ENCODE assay signal across 1 cellular context in genomic region chr12:112937741-112938719, GRCh38.
TF ChIP-seq lines count a peak whose summit lies in the region.

TSS of gene OAS3 (plus strand) at chr12:112938474. CDS start at chr12:112938531, 57 bp downstream.

TF ChIP-seq in HepG2, 621 proteins besides CTCF, POLR2A, EP300 and RAD21 (continued from another document and continues in another):
- TF ChIP-seq ZNF296 (CRISPR knock-in tag; conservative IDR thresholded peaks at IDR 0.05): no peak
- TF ChIP-seq ZNF576 (CRISPR knock-in tag; IDR thresholded peaks at IDR 0.05): 0 out of 2 replicates have a peak, but pooled peaks have one; percentile 66
- TF ChIP-seq CHCHD3 (CRISPR knock-in tag; IDR thresholded peaks at IDR 0.05): no peak
- no peak for TF ChIP-seq ZNF577 (CRISPR knock-in tag; IDR thresholded peaks at IDR 0.05; ENCODE audit: borderline replicate concordance, low read depth)
- TF ChIP-seq ZNF713 (CRISPR knock-in tag; IDR thresholded peaks at IDR 0.05): no peak
- TF ChIP-seq ZNF678 (CRISPR knock-in tag; IDR thresholded peaks at IDR 0.05): no peak
- TF ChIP-seq PATZ1 (CRISPR knock-in tag; IDR thresholded peaks at IDR 0.05): peak; percentile 72
- TF ChIP-seq CHD4 (IDR thresholded peaks at IDR 0.05; ENCODE audit: borderline replicate concordance, low read length): no peak
- TF ChIP-seq YEATS4 (CRISPR knock-in tag; IDR thresholded peaks at IDR 0.05; ENCODE audit: borderline replicate concordance): peak; percentile 73; the same call in 1 of the 2 replicates
- no peak for TF ChIP-seq ATF4 (CRISPR knock-in tag; IDR thresholded peaks at IDR 0.05)
- peak; percentile 43; the same call in 1 of the 2 replicates for TF ChIP-seq NFKB2 (CRISPR knock-in tag; IDR thresholded peaks at IDR 0.05; ENCODE audit: borderline replicate concordance)
- TF ChIP-seq ZFY (CRISPR knock-in tag; IDR thresholded peaks at IDR 0.05): peak; percentile 77
- peak; percentile 63 for TF ChIP-seq ARID5B (CRISPR knock-in tag; IDR thresholded peaks at IDR 0.05)
- no peak for TF ChIP-seq ZBTB1 (CRISPR knock-in tag; IDR thresholded peaks at IDR 0.05; ENCODE audit: borderline replicate concordance)
- no peak for TF ChIP-seq ZNF549 (CRISPR knock-in tag; IDR thresholded peaks at IDR 0.05)
- peak; percentile 56; the same call in 1 of the 2 replicates for TF ChIP-seq MEIS2 (CRISPR knock-in tag; IDR thresholded peaks at IDR 0.05)
- peak; percentile 27; the same call in 1 of the 2 replicates for TF ChIP-seq MEIS1 (CRISPR knock-in tag; IDR thresholded peaks at IDR 0.05; ENCODE audit: borderline replicate concordance)
- TF ChIP-seq TFAP4 (IDR thresholded peaks at IDR 0.05; ENCODE audit: borderline replicate concordance, low read depth): peak; percentile 68; the same call in 1 of the 2 replicates
- peak; percentile 74; the same call in 1 of the 2 replicates for TF ChIP-seq E2F2 (CRISPR knock-in tag; IDR thresholded peaks at IDR 0.05; ENCODE audit: borderline replicate concordance)
- TF ChIP-seq ZNF496 (CRISPR knock-in tag; IDR thresholded peaks at IDR 0.05; ENCODE audit: insufficient replicate concordance): no peak
- TF ChIP-seq PRMT3 (CRISPR knock-in tag; IDR thresholded peaks at IDR 0.05; ENCODE audit: borderline replicate concordance, low read depth): no peak
- TF ChIP-seq ZNF747 (CRISPR knock-in tag; IDR thresholded peaks at IDR 0.05; ENCODE audit: borderline replicate concordance): peak; percentile 33; the same call in 1 of the 2 replicates
- peak; percentile 18; the same call in 1 of the 2 replicates for TF ChIP-seq BRF2 (CRISPR knock-in tag; IDR thresholded peaks at IDR 0.05)
- no peak for TF ChIP-seq ZBTB34 (CRISPR knock-in tag; IDR thresholded peaks at IDR 0.05)
- TF ChIP-seq ISX (CRISPR knock-in tag; conservative IDR thresholded peaks at IDR 0.05): 0 out of 2 replicates have a peak, but pooled peaks have one; percentile 33
- TF ChIP-seq FOXM1 (CRISPR knock-in tag; IDR thresholded peaks at IDR 0.05): no peak
- peak; percentile 56; the same call in 1 of the 2 replicates for TF ChIP-seq ZBTB37 (CRISPR knock-in tag; IDR thresholded peaks at IDR 0.05)
- 0 out of 2 replicates have a peak, but pooled peaks have one; percentile 35 for TF ChIP-seq PRDM15 (CRISPR knock-in tag; IDR thresholded peaks at IDR 0.05)
- TF ChIP-seq LBX2 (CRISPR knock-in tag; IDR thresholded peaks at IDR 0.05; ENCODE audit: borderline replicate concordance): no peak
- no peak for TF ChIP-seq ZNF770 (CRISPR knock-in tag; IDR thresholded peaks at IDR 0.05)
- no peak for TF ChIP-seq ATF7 (IDR thresholded peaks at IDR 0.05)
- TF ChIP-seq ATF7 (CRISPR knock-in tag; IDR thresholded peaks at IDR 0.05): 0 out of 2 replicates have a peak, but pooled peaks have one; percentile 34
- 0 out of 2 replicates have a peak, but pooled peaks have one; percentile 31 for TF ChIP-seq EED (CRISPR knock-in tag; IDR thresholded peaks at IDR 0.05)
- peak; percentile 36 for TF ChIP-seq SRSF1 (optimal IDR thresholded peaks at IDR 0.05; ENCODE audit: low read depth, low read length)
- TF ChIP-seq NFKBIZ (CRISPR knock-in tag; IDR thresholded peaks at IDR 0.05): no peak
- TF ChIP-seq SIN3A (IDR thresholded peaks at IDR 0.05; ENCODE audit: borderline replicate concordance, low read depth, low read length): peak; percentile 21; the same call in 1 of the 2 replicates
